Comparison of ENCODE assay signal across 8 cellular contexts in genomic region chr6:27078734-27079357, GRCh38.
DNase-seq lines count a peak whose midpoint lies in the region; ATAC-seq, FAIRE-seq and TF ChIP-seq lines count a peak whose summit lies in the region.

No MANE protein-coding gene starts in this region.

- peak; percentile 64 for TF ChIP-seq CTCF in kidney (IDR thresholded peaks at IDR 0.05; ENCODE audit: borderline replicate concordance, extremely low read depth, insufficient read depth)

- CTCF ChIA-PET in activated CD4-positive, alpha-beta T cell treated with anti-CD3 and anti-CD28 coated beads for 36 hours (lab: Charles Lee): interaction anchor here (0.7 kb wide), 2 partner anchors 46 to 477 kb away, joined by 3 read pairs; no protein-coding TSS in a partner anchor

- no peaks in the 10 kb centered on the region for H3K4me1 Mint-ChIP-seq in activated CD4-positive, alpha-beta T cell treated with anti-CD3 and anti-CD28 coated beads for 36 hours
- peaks cover 7% of the 10 kb centered on the region for H3K4me1 Mint-ChIP-seq in T-helper 2 cell treated with Interferon-gamma antibody and Interleukin-4, amounts not matched to agents 5 μg/mL and 100 μg/mL, for 36 hours (ENCODE audit: low read depth)

- H3K4me1 ChIP-seq in kidney (ENCODE audit: control insufficient read depth in 1 of 2, insufficient read depth in 1 of 2, low read depth in 1 of 2, low read length in 2 of 2): peaks cover 0 to 2% of the 10 kb centered on the region in 2 donors

- H3K9me3 Mint-ChIP-seq in activated CD4-positive, alpha-beta T cell treated with anti-CD3 and anti-CD28 coated beads for 36 hours (ENCODE audit: low read depth): no peaks in the 10 kb centered on the region
- H3K9me3 Mint-ChIP-seq in T-helper 2 cell treated with Interferon-gamma antibody and Interleukin-4, amounts not matched to agents 5 μg/mL and 100 μg/mL, for 36 hours: no peaks in the 10 kb centered on the region

- H3K36me3 ChIP-seq in kidney (ENCODE audit: control insufficient read depth in 1 of 2, insufficient read depth in 2 of 2, low read length in 2 of 2): no peaks in the 10 kb centered on the region

- H3K36me3 Mint-ChIP-seq in activated CD4-positive, alpha-beta T cell treated with anti-CD3 and anti-CD28 coated beads for 36 hours (ENCODE audit: low read depth): no peaks in the 10 kb centered on the region
- H3K36me3 Mint-ChIP-seq in T-helper 2 cell treated with Interferon-gamma antibody and Interleukin-4, amounts not matched to agents 5 μg/mL and 100 μg/mL, for 36 hours (ENCODE audit: low read depth): no peaks in the 10 kb centered on the region

- H3K27me3 Mint-ChIP-seq in activated CD4-positive, alpha-beta T cell treated with anti-CD3 and anti-CD28 coated beads for 36 hours: peaks cover 52% of the 10 kb centered on the region
- H3K27me3 Mint-ChIP-seq in T-helper 2 cell treated with Interferon-gamma antibody and Interleukin-4, amounts not matched to agents 5 μg/mL and 100 μg/mL, for 36 hours (ENCODE audit: low read depth): peaks cover 45% of the 10 kb centered on the region

- intact Hi-C loops in activated CD4-positive, alpha-beta T cell treated with anti-CD3 and anti-CD28 coated beads for 36 hours (cut with DNase I, micrococcal nuclease): loop anchor here (1.0 kb wide), 1 partner anchor 472 kb away; no protein-coding TSS in a partner anchor
- intact Hi-C loops in kidney (cut with DNase I): no loop called here

- POLR2A ChIA-PET in activated CD4-positive, alpha-beta T cell treated with anti-CD3 and anti-CD28 coated beads for 36 hours (lab: Charles Lee): no interaction called here

- H3K27ac Mint-ChIP-seq in activated CD4-positive, alpha-beta T cell treated with anti-CD3 and anti-CD28 coated beads for 36 hours: no peak overlapping the region
- no peak overlapping the region for H3K27ac Mint-ChIP-seq in T-helper 2 cell treated with Interferon-gamma antibody and Interleukin-4, amounts not matched to agents 5 μg/mL and 100 μg/mL, for 36 hours

- peak overlapping the region; percentile 42 for H3K4me3 Mint-ChIP-seq in activated CD4-positive, alpha-beta T cell treated with anti-CD3 and anti-CD28 coated beads for 36 hours
- H3K4me3 Mint-ChIP-seq in T-helper 2 cell treated with Interferon-gamma antibody and Interleukin-4, amounts not matched to agents 5 μg/mL and 100 μg/mL, for 36 hours: peak overlapping the region; percentile 77

- peak; percentile 85 for ATAC-seq in activated CD4-positive, alpha-beta T cell treated with anti-CD3 and anti-CD28 coated beads for 36 hours
- peak; percentile 84 for ATAC-seq in HG02623 (IDR thresholded peaks at IDR 0.05; ENCODE audit: unreplicated experiment)

- H3K9ac ChIP-seq in kidney (ENCODE audit: low read length in 2 of 2): no peak overlapping the region

- H3K27ac ChIP-seq in caudate nucleus (ENCODE audit: low read depth, low read length) (no peak overlapping the region), kidney (ENCODE audit: low read depth in 2 of 2, low read length in 2 of 2) (no peak overlapping the region)

- no peak for FAIRE-seq in kidney (lab: Jason Lieb, UNC)

- peak; percentile 48 for DNase-seq in activated CD4-positive, alpha-beta T cell treated with anti-CD3 and anti-CD28 coated beads for 36 hours
- no peak for DNase-seq in activated CD4-positive, alpha-beta T cell treated with anti-CD3 and anti-CD28 coated beads for 1 hour
- DNase-seq in NCI-H1694 (lab: John Stamatoyannopoulos, UW) (peak; percentile 65), caudate nucleus (lab: John Stamatoyannopoulos, UW) (peak in 34 of 61 donors; percentile 1 to 80 (median 25)), kidney (no peak)
- no peak for DNase-seq in T-helper 2 cell treated with Interferon-gamma antibody and Interleukin-4, amounts not matched to agents 5 μg/mL and 100 μg/mL, for 36 hours (ENCODE audit: low spot score)
- peak; percentile 30 for DNase-seq in stimulated activated CD4-positive, alpha-beta T cell treated with anti-CD3 and anti-CD28 coated beads, Interleukin-4, amount 100 ng/mL, for 1 hour

- H3K9me3 ChIP-seq in kidney (ENCODE audit: control insufficient read depth in 1 of 2, low read length in 2 of 2): no peaks in the 10 kb centered on the region

- peak overlapping the region; percentile 54 to 67 for H3K4me3 ChIP-seq in kidney (ENCODE audit: low read length in 2 of 2)

Comparison
In these comparisons a context has a peak if more than half of its experiments do, and no peak if none do; other contexts are left out.
1. DNase-seq: peak in activated CD4-positive, alpha-beta T cell treated with anti-CD3 and anti-CD28 coated beads for 36 hours (single experiment), NCI-H1694 (single experiment), caudate nucleus (34 of 61) and stimulated activated CD4-positive, alpha-beta T cell treated with anti-CD3 and anti-CD28 coated beads, Interleukin-4, amount 100 ng/mL, for 1 hour (single experiment); none in activated CD4-positive, alpha-beta T cell treated with anti-CD3 and anti-CD28 coated beads for 1 hour (single experiment), T-helper 2 cell treated with Interferon-gamma antibody and Interleukin-4, amounts not matched to agents 5 μg/mL and 100 μg/mL, for 36 hours (single experiment) and kidney (single experiment).